In genomic region chr5:132259061-132259851, GRCh38 we compare ENCODE assay signal across 8 cellular contexts. TPM values are rescaled to one million over a fixed set of nuclear protein-coding genes. Genes with fewer than 3 reads are reported as not detected.
DNase-seq lines count a peak whose midpoint lies in the region; ATAC-seq and TF ChIP-seq lines count a peak whose summit lies in the region.

No MANE protein-coding gene starts in this region.

- peak; percentile 93 for DNase-seq in EH (ENCODE audit: low read depth)
- DNase-seq in WERI-Rb-1: peak; percentile 79
- peak; percentile 36 for DNase-seq in foreskin melanocyte
- no peak for DNase-seq in progenitor cell of endocrine pancreas (ENCODE audit: low spot score, unreplicated experiment)
- DNase-seq in effector CD8-positive, alpha-beta T cell (lab: John Stamatoyannopoulos, UW): no peak
- no peak for DNase-seq in SKM-1 treated with dmso at 0.1 percent for 144 hours (lab: John Stamatoyannopoulos, UW; ENCODE audit: unreplicated experiment)

- H3K36me3 Mint-ChIP-seq in progenitor cell of endocrine pancreas (ENCODE audit: insufficient read depth): peaks cover 3% of the 10 kb centered on the region

- ATAC-seq in HG02885 (IDR thresholded peaks at IDR 0.05; ENCODE audit: poor library complexity, unreplicated experiment) (no peak), GM19397 (IDR thresholded peaks at IDR 0.05; ENCODE audit: unreplicated experiment) (no peak)

- H3K4me1 Mint-ChIP-seq in progenitor cell of endocrine pancreas (ENCODE audit: low read depth): peaks cover 6% of the 10 kb centered on the region

- H3K27me3 ChIP-seq in WERI-Rb-1 (ENCODE audit: insufficient read depth, low read depth, severe bottlenecking): no peaks in the 10 kb centered on the region

- peak overlapping the region; percentile 77 for H3K27ac ChIP-seq in WERI-Rb-1

- TF ChIP-seq CTCF in WERI-Rb-1 (IDR thresholded peaks at IDR 0.05; ENCODE audit: low read depth, low read length): no peak
- no peak for TF ChIP-seq CTCF in progenitor cell of endocrine pancreas (IDR thresholded peaks at IDR 0.05; ENCODE audit: unreplicated experiment)

- H3K9me3 Mint-ChIP-seq in progenitor cell of endocrine pancreas (ENCODE audit: low read depth): no peaks in the 10 kb centered on the region

- no peaks in the 10 kb centered on the region for H3K36me3 ChIP-seq in WERI-Rb-1

- peaks cover 2% of the 10 kb centered on the region for H3K9me3 ChIP-seq in WERI-Rb-1 (ENCODE audit: severe bottlenecking)

- no peak overlapping the region for H3K4me3 ChIP-seq in WERI-Rb-1 (ENCODE audit: low read depth, low read length)

- peak overlapping the region; percentile 56 for H3K27ac Mint-ChIP-seq in progenitor cell of endocrine pancreas

- H3K4me3 Mint-ChIP-seq in progenitor cell of endocrine pancreas (ENCODE audit: low read depth): peak overlapping the region; percentile 16

- peaks cover 3% of the 10 kb centered on the region for H3K27me3 Mint-ChIP-seq in progenitor cell of endocrine pancreas

RNA-seq across cellular contexts. Expression of gene PDLIM4, which starts 1.8 kb away (rescaled TPM):
- total RNA-seq in progenitor cell of endocrine pancreas: 14.3 and 14.7 TPM in 2 replicates

RNA-seq across cellular contexts. Expression of gene P4HA2, which starts 31.6 kb away (rescaled TPM):
- total RNA-seq in progenitor cell of endocrine pancreas: 18.5 and 23.8 TPM in 2 replicates

RNA-seq across cellular contexts. Expression of gene SLC22A4, which starts 34.9 kb away (rescaled TPM):
- total RNA-seq in progenitor cell of endocrine pancreas: 0.48 TPM in 1 of 2 replicates, not detected in the other

Comparison
In these comparisons a context has a peak if more than half of its experiments do, and no peak if none do; other contexts are left out.
1. DNase-seq: peak in EH (single experiment), WERI-Rb-1 (single experiment) and foreskin melanocyte (single experiment); none in progenitor cell of endocrine pancreas (single experiment), effector CD8-positive, alpha-beta T cell (single experiment) and SKM-1 treated with dmso at 0.1 percent for 144 hours (single experiment).